Comparison of ENCODE assay signal across 24 cellular contexts in genomic region chr2:71783215-71783614, GRCh38.
DNase-seq lines count a peak whose midpoint lies in the region; ATAC-seq and TF ChIP-seq lines count a peak whose summit lies in the region.
"Had no signal": no experiment of that assay in that cellular context is flagged by ENCODE, and none has a peak within 500 bp of the region (broad histone marks: within the 10 kb centered on the region; RNA-seq: fewer than 3 reads in every experiment).

No MANE protein-coding gene starts in this region.

- peak overlapping the region; percentile 19; the same call in 1 of the 2 replicates for H3K4me2 ChIP-seq in SK-N-SH

- in situ Hi-C loops in GM13976 (cut with MboI; ENCODE audit: low sequenced_read_pairs, unreplicated experiment) = no loop called here

- CTCF ChIA-PET in SK-N-SH (lab: Yijun Ruan, JAX) = interaction anchor here (0.8 kb wide), 1 partner anchor 12 kb away, joined by 3 read pairs; no protein-coding TSS in a partner anchor

- DNase-seq in GM13976 (ENCODE audit: low spot score) (peak; percentile 7), SK-N-SH (no peak), islet precursor cell (peak; percentile 39), SHP77 (lab: John Stamatoyannopoulos, UW) (no peak), NCI-H2196 treated with DMSO at 0.1 percent for 48 hours (lab: John Stamatoyannopoulos, UW; ENCODE audit: unreplicated experiment) (no peak)
- no peak for DNase-seq in activated CD4-positive, CD25-positive, alpha-beta regulatory T cell (lab: John Stamatoyannopoulos, UW)
- DNase-seq: activated CD4-positive, alpha-beta T cell treated with anti-CD3 and anti-CD28 coated beads, Interleukin-2, amount 10 ng/mL, durations not matched to agents 7 days and 5 days; activated gamma-delta T cell treated with Interleukin-2 at 50 U/mL for 16 hours; activated naive CD8-positive, alpha-beta T cell treated with anti-CD3 and anti-CD28 coated beads, Interleukin-2, amount 50 U/mL, for 24 hours; activated T-cell treated with anti-CD3 and anti-CD28 coated beads, Interleukin-2, amount 50 U/mL, for 4 hours; MG63; NCI-H1417; NCI-H446 treated with DMSO at 0.1 percent for 48 hours; right cardiac atrium; stimulated activated CD4-positive, alpha-beta T cell treated with anti-CD3 and anti-CD28 coated beads, Interleukin-12 subunit alpha, Interleukin-12 subunit beta, amount 100 ng/mL, for 4 hours; stimulated activated CD4-positive, alpha-beta T cell treated with anti-CD3 and anti-CD28 coated beads, Interleukin-4, amount 100 ng/mL, for 1 hour; substantia nigra; T1000; upper lobe of left lung had no signal

- no peaks in the 10 kb centered on the region for H3K36me3 ChIP-seq in SK-N-SH (replicated peaks in 1 of 2; ENCODE audit: control insufficient read depth in 1 of 2, insufficient read depth in 2 of 2, low read length in 1 of 2)
- H3K36me3 ChIP-seq: HAP-1, MG63, upper lobe of left lung had no signal

- H3K4me1 ChIP-seq in SK-N-SH (ENCODE audit: control insufficient read depth in 1 of 2, insufficient read depth in 2 of 2, low read depth in 1 of 2, low read length in 1 of 2) = no peaks in the 10 kb centered on the region
- H3K4me1 ChIP-seq: HAP-1, parathyroid adenoma, upper lobe of left lung had no signal

- H4K20me1 ChIP-seq in SK-N-SH (ENCODE audit: insufficient read depth) = no peaks in the 10 kb centered on the region

- no peak overlapping the region for H2AFZ ChIP-seq in SK-N-SH (ENCODE audit: low read depth)
- H2AFZ ChIP-seq: parathyroid adenoma had no signal

- TF ChIP-seq CTCF in GM13976 (IDR thresholded peaks at IDR 0.05; ENCODE audit: borderline replicate concordance, control extremely low read depth, extremely low read depth, insufficient read depth, missing control alignments) (no peak), SK-N-SH (IDR thresholded peaks at IDR 0.05) (no peak)

- POLR2A ChIA-PET in SK-N-SH (lab: Yijun Ruan, JAX) = no interaction called here

- no peak overlapping the region for H3K9ac ChIP-seq in SK-N-SH
- H3K9ac ChIP-seq: parathyroid adenoma had no signal

- no peaks in the 10 kb centered on the region for H3F3A ChIP-seq in SK-N-SH (replicated peaks; ENCODE audit: insufficient read depth)

- no peaks in the 10 kb centered on the region; the same call in 1 of the 2 replicates for H3K27me3 ChIP-seq in SK-N-SH (ENCODE audit: insufficient read depth)
- H3K27me3 ChIP-seq: MG63, upper lobe of left lung had no signal

- no peak for TF ChIP-seq RAD21 in SK-N-SH (IDR thresholded peaks at IDR 0.05; ENCODE audit: low read length)

- no peaks in the 10 kb centered on the region for H3K9me3 ChIP-seq in SK-N-SH
- H3K9me3 ChIP-seq: HAP-1, MG63, upper lobe of left lung had no signal

- TF ChIP-seq EP300 in SK-N-SH (IDR thresholded peaks at IDR 0.05; ENCODE audit: borderline replicate concordance in 1 of 2, low read depth in 1 of 2, low read length in 1 of 2) = no peak

- H3K9me2 ChIP-seq in SK-N-SH = no peaks in the 10 kb centered on the region

- H3K79me2 ChIP-seq in SK-N-SH (ENCODE audit: insufficient read depth) = no peaks in the 10 kb centered on the region
- H3K79me2 ChIP-seq: parathyroid adenoma had no signal

- H3K4me3 ChIP-seq in SK-N-SH (ENCODE audit: low read depth in 2 of 2, low read length in 1 of 2) = no peak overlapping the region
- H3K4me3 ChIP-seq: HAP-1, K562, MG63, upper lobe of left lung had no signal

- H3K27ac ChIP-seq in SK-N-SH (ENCODE audit: low read depth in 2 of 2, low read length in 1 of 2) = no peak overlapping the region
- H3K27ac ChIP-seq: parathyroid adenoma, upper lobe of left lung had no signal

- no peak for ATAC-seq in GM18907 (IDR thresholded peaks at IDR 0.05; ENCODE audit: unreplicated experiment)
- ATAC-seq: activated naive CD8-positive, alpha-beta T cell treated with anti-CD3 and anti-CD28 coated beads, Interleukin-2, amount 50 U/mL, for 24 hours; activated T-cell treated with anti-CD3 and anti-CD28 coated beads, Interleukin-2, amount 50 U/mL, for 4 hours; K562; right cardiac atrium; stimulated activated effector memory CD8-positive, alpha-beta T cell treated with anti-CD3 and anti-CD28 coated beads, Interleukin-12 subunit alpha, Interleukin-12 subunit beta, amount 100 ng/mL, for 72 hours had no signal

TF ChIP-seq in SK-N-SH, 30 proteins besides CTCF, POLR2A, EP300 and RAD21:
- TF ChIP-seq RXRA (IDR thresholded peaks at IDR 0.05; ENCODE audit: borderline replicate concordance, low read depth) = no peak
- no peak for TF ChIP-seq MXI1 (IDR thresholded peaks at IDR 0.05; ENCODE audit: low read depth, low read length)
- no peak for TF ChIP-seq NFIC (IDR thresholded peaks at IDR 0.05; ENCODE audit: borderline replicate concordance)
- TF ChIP-seq PBX3 (IDR thresholded peaks at IDR 0.05) = 0 out of 2 replicates have a peak, but pooled peaks have one; percentile 4
- TF ChIP-seq JUND (IDR thresholded peaks at IDR 0.05) = 0 out of 2 replicates have a peak, but pooled peaks have one; percentile 10
- TF ChIP-seq FOSL2 (IDR thresholded peaks at IDR 0.05; ENCODE audit: borderline replicate concordance, low read depth) = peak; percentile 39; the same call in 1 of the 2 replicates
- TF ChIP-seq MEF2A (IDR thresholded peaks at IDR 0.05; ENCODE audit: borderline replicate concordance, low read depth) = no peak

Comparison
In these comparisons a context has a peak if more than half of its experiments do, and no peak if none do; other contexts are left out.
1. DNase-seq: peak in GM13976 (single experiment) and islet precursor cell (single experiment); none in SK-N-SH (single experiment), activated CD4-positive, CD25-positive, alpha-beta regulatory T cell (0 of 4), SHP77 (0 of 2) and NCI-H2196 treated with DMSO at 0.1 percent for 48 hours (single experiment).